ENCODE assay signal across 1 cellular context in the genomic region with DNA sequence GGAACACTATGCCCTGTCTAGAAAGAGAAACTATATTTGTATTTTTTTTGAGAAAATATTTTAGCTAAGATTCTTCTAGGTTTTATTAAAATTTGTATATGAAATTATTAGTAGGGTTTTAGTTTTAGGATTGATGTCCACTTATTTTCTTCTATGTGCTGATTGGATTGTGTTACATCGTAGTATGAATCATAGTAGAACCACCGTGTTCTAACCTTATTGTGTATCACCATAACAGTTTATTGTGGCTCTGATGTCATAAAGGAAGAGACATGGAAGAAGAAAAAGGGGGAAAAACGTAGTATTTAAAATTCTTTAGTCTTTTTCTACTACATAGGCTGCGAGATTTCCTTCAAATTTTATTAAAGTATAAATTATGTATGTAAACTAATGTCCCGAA.
TF ChIP-seq lines count a peak whose summit lies in the region.

No MANE protein-coding gene starts in this region.

TF ChIP-seq in A549, 52 proteins besides CTCF, POLR2A, EP300 and RAD21:
- TF ChIP-seq KDM5A (IDR thresholded peaks at IDR 0.05) (no peak), CHD4 (IDR thresholded peaks at IDR 0.05; ENCODE audit: borderline replicate concordance) (no peak), ZC3H11A (IDR thresholded peaks at IDR 0.05) (no peak), CBX8 (IDR thresholded peaks at IDR 0.05) (no peak), EHMT2 (IDR thresholded peaks at IDR 0.05; ENCODE audit: low read depth) (no peak), ZFP36 (IDR thresholded peaks at IDR 0.05; ENCODE audit: borderline replicate concordance, partially characterized antibody) (no peak), RFX5 (IDR thresholded peaks at IDR 0.05) (no peak), BHLHE40 (IDR thresholded peaks at IDR 0.05; ENCODE audit: low read depth, low read length) (no peak), MAFK (IDR thresholded peaks at IDR 0.05; ENCODE audit: partially characterized antibody) (no peak), MYC (IDR thresholded peaks at IDR 0.05; ENCODE audit: borderline replicate concordance, low read length) (no peak), RCOR1 (IDR thresholded peaks at IDR 0.05; ENCODE audit: low read depth, low read length) (no peak), SREBF2 (IDR thresholded peaks at IDR 0.05) (no peak), JUNB (IDR thresholded peaks at IDR 0.05) (no peak), EHF (CRISPR knock-in tag; IDR thresholded peaks at IDR 0.05) (no peak)
- TF ChIP-seq, protein P1, sequence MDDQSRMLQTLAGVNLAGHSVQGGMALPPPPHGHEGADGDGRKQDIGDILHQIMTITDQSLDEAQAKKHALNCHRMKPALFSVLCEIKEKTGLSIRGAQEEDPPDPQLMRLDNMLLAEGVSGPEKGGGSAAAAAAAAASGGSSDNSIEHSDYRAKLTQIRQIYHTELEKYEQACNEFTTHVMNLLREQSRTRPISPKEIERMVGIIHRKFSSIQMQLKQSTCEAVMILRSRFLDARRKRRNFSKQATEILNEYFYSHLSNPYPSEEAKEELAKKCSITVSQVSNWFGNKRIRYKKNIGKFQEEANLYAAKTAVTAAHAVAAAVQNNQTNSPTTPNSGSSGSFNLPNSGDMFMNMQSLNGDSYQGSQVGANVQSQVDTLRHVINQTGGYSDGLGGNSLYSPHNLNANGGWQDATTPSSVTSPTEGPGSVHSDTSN (IDR thresholded peaks at IDR 0.05): no peak
- TF ChIP-seq, protein P2, sequence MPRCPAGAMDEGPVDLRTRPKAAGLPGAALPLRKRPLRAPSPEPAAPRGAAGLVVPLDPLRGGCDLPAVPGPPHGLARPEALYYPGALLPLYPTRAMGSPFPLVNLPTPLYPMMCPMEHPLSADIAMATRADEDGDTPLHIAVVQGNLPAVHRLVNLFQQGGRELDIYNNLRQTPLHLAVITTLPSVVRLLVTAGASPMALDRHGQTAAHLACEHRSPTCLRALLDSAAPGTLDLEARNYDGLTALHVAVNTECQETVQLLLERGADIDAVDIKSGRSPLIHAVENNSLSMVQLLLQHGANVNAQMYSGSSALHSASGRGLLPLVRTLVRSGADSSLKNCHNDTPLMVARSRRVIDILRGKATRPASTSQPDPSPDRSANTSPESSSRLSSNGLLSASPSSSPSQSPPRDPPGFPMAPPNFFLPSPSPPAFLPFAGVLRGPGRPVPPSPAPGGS (IDR thresholded peaks at IDR 0.05): no peak
- TF ChIP-seq, protein P3, sequence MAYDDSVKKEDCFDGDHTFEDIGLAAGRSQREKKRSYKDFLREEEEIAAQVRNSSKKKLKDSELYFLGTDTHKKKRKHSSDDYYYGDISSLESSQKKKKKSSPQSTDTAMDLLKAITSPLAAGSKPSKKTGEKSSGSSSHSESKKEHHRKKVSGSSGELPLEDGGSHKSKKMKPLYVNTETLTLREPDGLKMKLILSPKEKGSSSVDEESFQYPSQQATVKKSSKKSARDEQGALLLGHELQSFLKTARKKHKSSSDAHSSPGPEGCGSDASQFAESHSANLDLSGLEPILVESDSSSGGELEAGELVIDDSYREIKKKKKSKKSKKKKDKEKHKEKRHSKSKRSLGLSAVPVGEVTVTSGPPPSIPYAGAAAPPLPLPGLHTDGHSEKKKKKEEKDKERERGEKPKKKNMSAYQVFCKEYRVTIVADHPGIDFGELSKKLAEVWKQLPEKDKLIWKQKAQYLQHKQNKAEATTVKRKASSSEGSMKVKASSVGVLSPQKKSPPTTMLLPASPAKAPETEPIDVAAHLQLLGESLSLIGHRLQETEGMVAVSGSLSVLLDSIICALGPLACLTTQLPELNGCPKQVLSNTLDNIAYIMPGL (CRISPR knock-in tag; IDR thresholded peaks at IDR 0.05; ENCODE audit: borderline replicate concordance): no peak
- TF ChIP-seq, protein P4, sequence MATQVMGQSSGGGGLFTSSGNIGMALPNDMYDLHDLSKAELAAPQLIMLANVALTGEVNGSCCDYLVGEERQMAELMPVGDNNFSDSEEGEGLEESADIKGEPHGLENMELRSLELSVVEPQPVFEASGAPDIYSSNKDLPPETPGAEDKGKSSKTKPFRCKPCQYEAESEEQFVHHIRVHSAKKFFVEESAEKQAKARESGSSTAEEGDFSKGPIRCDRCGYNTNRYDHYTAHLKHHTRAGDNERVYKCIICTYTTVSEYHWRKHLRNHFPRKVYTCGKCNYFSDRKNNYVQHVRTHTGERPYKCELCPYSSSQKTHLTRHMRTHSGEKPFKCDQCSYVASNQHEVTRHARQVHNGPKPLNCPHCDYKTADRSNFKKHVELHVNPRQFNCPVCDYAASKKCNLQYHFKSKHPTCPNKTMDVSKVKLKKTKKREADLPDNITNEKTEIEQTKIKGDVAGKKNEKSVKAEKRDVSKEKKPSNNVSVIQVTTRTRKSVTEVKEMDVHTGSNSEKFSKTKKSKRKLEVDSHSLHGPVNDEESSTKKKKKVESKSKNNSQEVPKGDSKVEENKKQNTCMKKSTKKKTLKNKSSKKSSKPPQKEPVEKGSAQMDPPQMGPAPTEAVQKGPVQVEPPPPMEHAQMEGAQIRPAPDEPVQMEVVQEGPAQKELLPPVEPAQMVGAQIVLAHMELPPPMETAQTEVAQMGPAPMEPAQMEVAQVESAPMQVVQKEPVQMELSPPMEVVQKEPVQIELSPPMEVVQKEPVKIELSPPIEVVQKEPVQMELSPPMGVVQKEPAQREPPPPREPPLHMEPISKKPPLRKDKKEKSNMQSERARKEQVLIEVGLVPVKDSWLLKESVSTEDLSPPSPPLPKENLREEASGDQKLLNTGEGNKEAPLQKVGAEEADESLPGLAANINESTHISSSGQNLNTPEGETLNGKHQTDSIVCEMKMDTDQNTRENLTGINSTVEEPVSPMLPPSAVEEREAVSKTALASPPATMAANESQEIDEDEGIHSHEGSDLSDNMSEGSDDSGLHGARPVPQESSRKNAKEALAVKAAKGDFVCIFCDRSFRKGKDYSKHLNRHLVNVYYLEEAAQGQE (IDR thresholded peaks at IDR 0.05): no peak
